ENCODE assay signal across 6 cellular contexts in the genomic region with DNA sequence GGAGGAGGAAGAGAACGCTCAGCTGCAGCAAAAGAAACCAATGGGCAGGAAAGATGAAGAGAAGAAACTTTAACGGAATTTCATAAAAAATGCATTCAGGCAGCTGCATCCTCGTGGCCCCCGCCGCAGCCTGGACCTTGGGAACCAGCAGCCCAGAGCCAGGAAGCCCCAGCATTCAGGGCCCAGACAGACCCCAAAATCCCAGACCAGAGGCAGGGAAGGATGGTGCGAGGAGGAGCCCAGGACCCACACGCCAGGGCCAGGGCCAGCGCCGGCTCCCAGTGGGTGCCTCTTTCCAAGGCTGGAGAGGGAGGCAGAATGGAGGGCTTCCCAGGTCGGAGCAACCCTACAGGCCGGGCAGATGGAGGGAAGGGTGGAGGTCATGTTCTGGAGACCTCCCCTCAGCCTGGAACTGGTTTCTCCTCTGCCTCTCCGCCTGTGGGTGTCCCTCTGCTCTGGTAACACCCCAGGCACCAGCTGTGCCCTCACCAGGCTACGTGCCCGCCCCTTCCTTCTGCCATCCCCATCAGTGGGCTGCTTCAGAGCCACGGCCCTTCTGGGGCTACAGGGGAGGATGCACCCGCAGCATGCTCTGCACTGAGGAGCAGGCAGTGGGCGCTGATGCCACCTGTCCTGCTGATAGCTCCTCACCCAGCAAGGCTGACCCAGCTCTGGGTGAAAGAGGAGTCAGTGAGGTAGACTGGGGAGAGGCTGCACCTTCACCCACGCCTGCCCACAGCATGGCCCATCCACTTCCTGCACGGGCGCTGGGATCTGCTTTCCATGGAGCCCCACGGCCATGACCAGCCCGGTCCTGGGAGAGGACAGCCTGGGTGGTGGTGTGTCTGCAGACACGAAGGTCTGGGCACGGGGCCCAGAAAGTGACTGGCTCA. TPM values are rescaled to one million over a fixed set of nuclear protein-coding genes. Genes with fewer than 3 reads are reported as not detected.
DNase-seq lines count a peak whose midpoint lies in the region; TF ChIP-seq lines count a peak whose summit lies in the region.

No MANE protein-coding gene starts in this region.

- no peak for TF ChIP-seq CTCF in breast epithelium (IDR thresholded peaks at IDR 0.05)

- intact Hi-C loops in breast epithelium (cut with DNase I; ENCODE audit: low total_unique reads): no loop called here

- H3K36me3 ChIP-seq in breast epithelium (no peaks in the 10 kb centered on the region), neuron (ENCODE audit: insufficient read depth, low read length) (no peaks in the 10 kb centered on the region)

- H2AFZ ChIP-seq in neuron (ENCODE audit: low read depth, low read length): peak overlapping the region; percentile 89

- TF ChIP-seq POLR2A in breast epithelium (IDR thresholded peaks at IDR 0.05): no peak

- H3K27ac ChIP-seq in breast epithelium: peak overlapping the region in 1 of 2 donors; percentile 94

- DNase-seq in activated effector memory CD4-positive, alpha-beta T cell treated with anti-CD3 and anti-CD28 coated beads, Interleukin-2, amount 50 U/mL, for 16 hours: peak; percentile 68
- DNase-seq in activated effector memory CD4-positive, alpha-beta T cell treated with Interleukin-2 at 50 U/mL for 16 hours: no peak
- no peak for DNase-seq in breast epithelium (ENCODE audit: low spot score in 2 of 2)
- no peak for DNase-seq in NCI-H1048 (lab: John Stamatoyannopoulos, UW)
- no peak for DNase-seq in LoVo (ENCODE audit: low spot score)

- H3K27me3 ChIP-seq in breast epithelium (no peaks in the 10 kb centered on the region), neuron (ENCODE audit: insufficient read depth, low read length) (no peaks in the 10 kb centered on the region)

- peak overlapping the region; percentile 78 to 91 (median 88) for H3K4me3 ChIP-seq in breast epithelium
- H3K4me3 ChIP-seq in neuron (ENCODE audit: low read length): peak overlapping the region; percentile 96

- peaks cover 5 to 8% of the 10 kb centered on the region in 2 donors for H3K4me1 ChIP-seq in breast epithelium
- H3K4me1 ChIP-seq in neuron (ENCODE audit: insufficient read depth, low read length): peaks cover 13% of the 10 kb centered on the region

- H3K9me3 ChIP-seq in breast epithelium: no peaks in the 10 kb centered on the region
- H3K9me3 ChIP-seq in neuron (ENCODE audit: low read length): no peaks in the 10 kb centered on the region

RNA-seq across cellular contexts. Expression of a gene that starts 1.2 kb away (rescaled TPM):
- 10 to 100 TPM; 26.2 to 38.7 (median 28.8) TPM for total RNA-seq in breast epithelium

RNA-seq across cellular contexts. Expression of a gene that starts 10.5 kb away (rescaled TPM):
- 10 to 100 TPM; 37.0 to 46.5 (median 40.1) TPM for total RNA-seq in breast epithelium

RNA-seq across cellular contexts. Expression of a gene that starts 10.8 kb away (rescaled TPM):
- total RNA-seq in breast epithelium: 10 to 100 TPM; 20.0 to 35.0 (median 32.8) TPM

RNA-seq across cellular contexts. Expression of a gene that starts 17.0 kb away (rescaled TPM):
- 10 to 100 TPM; 11.4 to 13.8 (median 12.3) TPM for total RNA-seq in breast epithelium
